8 cellular contexts compared by ENCODE assay signal in the genomic region with DNA sequence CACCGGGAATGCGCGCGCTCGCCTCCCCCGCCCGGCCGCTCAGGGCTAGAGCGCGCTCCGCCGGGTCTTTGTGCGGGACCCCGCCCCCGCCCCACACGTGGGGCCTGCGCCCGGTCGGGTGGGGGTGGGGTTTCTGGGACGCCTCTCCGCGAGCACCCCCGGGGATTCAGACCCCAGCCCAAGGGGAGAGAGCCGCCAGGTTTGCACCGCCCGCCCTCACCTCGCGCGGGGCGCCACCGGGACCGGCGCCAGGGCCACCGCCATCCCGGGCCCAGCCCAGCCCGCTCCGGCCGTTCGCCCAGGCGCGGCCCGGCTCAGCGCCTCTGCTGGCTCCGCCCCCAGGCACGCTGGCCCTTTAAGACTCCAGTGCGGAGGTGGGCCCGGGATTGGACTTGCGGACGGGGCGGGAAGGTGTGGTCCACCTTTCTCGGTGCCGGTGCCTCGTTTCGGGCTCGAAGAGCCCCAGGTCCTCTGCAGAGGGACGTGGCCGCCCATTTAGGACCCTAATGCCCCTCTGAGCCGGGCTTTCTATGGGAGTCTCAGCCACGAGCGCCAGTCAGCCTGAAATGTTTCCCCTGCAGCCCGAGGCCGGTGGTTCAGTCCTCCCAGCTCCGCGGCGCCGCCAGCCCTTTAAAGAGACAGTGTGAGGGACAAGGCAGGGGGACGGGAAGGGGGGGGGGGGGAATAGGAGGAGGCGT. TPM values are rescaled to one million over a fixed set of nuclear protein-coding genes. Genes with fewer than 3 reads are reported as not detected.
DNase-seq lines count a peak whose midpoint lies in the region; ATAC-seq and TF ChIP-seq lines count a peak whose summit lies in the region.

No MANE protein-coding gene starts in this region.

- peak overlapping the region; percentile 83 to 98 (median 94) for H3K27ac ChIP-seq in adrenal gland
- peak overlapping the region; percentile 99 for H3K27ac ChIP-seq in left ventricle myocardium inferior (replicated peaks)
- peak overlapping the region; percentile 88 to 95 for H3K27ac ChIP-seq in prostate gland
- H3K27ac ChIP-seq in upper lobe of right lung = peak overlapping the region; percentile 98

- TF ChIP-seq CTCF in GM12865 (IDR thresholded peaks at IDR 0.05; ENCODE audit: insufficient read depth, low read depth, low read length, missing control alignments) = no peak
- TF ChIP-seq CTCF in adrenal gland (IDR thresholded peaks at IDR 0.05) = no peak
- no peak for TF ChIP-seq CTCF in left ventricle myocardium inferior (IDR thresholded peaks at IDR 0.05; ENCODE audit: borderline replicate concordance)
- TF ChIP-seq CTCF in prostate gland (IDR thresholded peaks at IDR 0.05) = peak in 2 of 4 experiments; percentile 21 to 66
- TF ChIP-seq CTCF in upper lobe of right lung (IDR thresholded peaks at IDR 0.05) = no peak

- H3K4me3 ChIP-seq in GM12865 (ENCODE audit: low read depth, low read length) = peak overlapping the region; percentile 81
- peak overlapping the region; percentile 25 to 96 (median 62) for H3K4me3 ChIP-seq in adrenal gland
- peak overlapping the region; percentile 86 for H3K4me3 ChIP-seq in left ventricle myocardium inferior
- H3K4me3 ChIP-seq in prostate gland = peak overlapping the region; percentile 48 to 68
- peak overlapping the region; percentile 66 for H3K4me3 ChIP-seq in upper lobe of right lung

- DNase-seq in GM12865 (ENCODE audit: low read depth) (peak; percentile 91), NCI-H1092 (lab: John Stamatoyannopoulos, UW) (peak; percentile 65), T follicular helper cell (ENCODE audit: low read depth) (peak; percentile 71), adrenal gland (peak; percentile 89 to 94 (median 91)), left ventricle myocardium inferior (peak; percentile 91), prostate gland (ENCODE audit: low spot score) (peak; percentile 84), upper lobe of right lung (peak; percentile 95)

- WGBS in adrenal gland, 4 donors = 0% methylated on average over 39 to 68 of the region's 68 CpGs; no CpG with 5 or more reads in 1 of the 4 donors
- under 1% methylated on average over 44 of the region's 68 CpGs for WGBS in prostate gland

- H3K9me3 ChIP-seq in adrenal gland (replicated peaks in 1 of 3) (no peaks in the 10 kb centered on the region), left ventricle myocardium inferior (replicated peaks) (no peaks in the 10 kb centered on the region), prostate gland (no peaks in the 10 kb centered on the region), upper lobe of right lung (no peaks in the 10 kb centered on the region)

- H3K36me3 ChIP-seq in adrenal gland (replicated peaks in 1 of 2) (peaks cover 0 to 40% of the 10 kb centered on the region in 2 donors), left ventricle myocardium inferior (peaks cover 51% of the 10 kb centered on the region), prostate gland (no peaks in the 10 kb centered on the region), upper lobe of right lung (peaks cover 40% of the 10 kb centered on the region)

- H3K4me1 ChIP-seq in adrenal gland (replicated peaks in 1 of 2) = peaks cover 45 to 75% of the 10 kb centered on the region in 2 donors
- peaks cover 94% of the 10 kb centered on the region for H3K4me1 ChIP-seq in left ventricle myocardium inferior
- peaks cover 27% of the 10 kb centered on the region for H3K4me1 ChIP-seq in prostate gland (replicated peaks)
- H3K4me1 ChIP-seq in upper lobe of right lung = peaks cover 68% of the 10 kb centered on the region

- intact Hi-C loops in adrenal gland (cut with DNase I) (loop anchor here in 1 of 2 donors (5.0 kb wide), 1 partner anchor 49 kb away; no protein-coding TSS in a partner anchor), left ventricle myocardium inferior (cut with micrococcal nuclease) (no loop called here), prostate gland (cut with DNase I) (loop anchor here (5.0 kb wide), 1 partner anchor 84 kb away; a partner anchor contains a TSS), upper lobe of right lung (cut with DNase I) (no loop called here)

- no peaks in the 10 kb centered on the region for H3K27me3 ChIP-seq in adrenal gland
- H3K27me3 ChIP-seq in left ventricle myocardium inferior (ENCODE audit: low read depth) = no peaks in the 10 kb centered on the region
- H3K27me3 ChIP-seq in prostate gland (replicated peaks; ENCODE audit: insufficient read depth) = no peaks in the 10 kb centered on the region
- no peaks in the 10 kb centered on the region for H3K27me3 ChIP-seq in upper lobe of right lung

- ATAC-seq in HG02610 (IDR thresholded peaks at IDR 0.05; ENCODE audit: unreplicated experiment) = peak; percentile 80
- ATAC-seq in upper lobe of right lung = peak; percentile 78

- TF ChIP-seq POLR2A in adrenal gland (IDR thresholded peaks at IDR 0.05) (peak; percentile 36 to 69), prostate gland (IDR thresholded peaks at IDR 0.05) (peak; percentile 86)

RNA-seq across cellular contexts. Expression of a gene that starts 1.2 kb away (rescaled TPM):
- 100 to 1,000 TPM in 4 of 8 donors, 10 to 100 TPM in 4; 62.9 to 186 (median 99.8) TPM for total RNA-seq in adrenal gland
- polyA plus RNA-seq in adrenal gland = 100 to 1,000 TPM in 2 of 3 donors, 10 to 100 TPM in 1; 28.0 to 147 (median 109) TPM
- total RNA-seq in left ventricle myocardium inferior = 38.9 TPM
- total RNA-seq in prostate gland = 100 to 1,000 TPM in 1 of 2 donors, 10 to 100 TPM in 1; 76.1 to 131 TPM
- 303 TPM for total RNA-seq in upper lobe of right lung

RNA-seq across cellular contexts. Expression of a gene that starts 6.7 kb away (rescaled TPM):
- 10 to 100 TPM; 29.0 to 64.3 (median 35.6) TPM for total RNA-seq in adrenal gland
- polyA plus RNA-seq in adrenal gland = 10 to 100 TPM; 28.8 to 35.5 (median 31.9) TPM
- 32.9 TPM for total RNA-seq in left ventricle myocardium inferior
- 100 to 1,000 TPM in 1 of 2 donors, 10 to 100 TPM in 1; 31.9 to 121 TPM for total RNA-seq in prostate gland
- total RNA-seq in upper lobe of right lung = 29.2 TPM

RNA-seq across cellular contexts. Expression of a gene that starts 17.9 kb away (rescaled TPM):
- 10 to 100 TPM; 19.9 to 50.5 (median 36.8) TPM for total RNA-seq in adrenal gland
- 10 to 100 TPM in 2 of 3 donors, 1 to 10 TPM in 1; 9.7 to 50.1 (median 16.5) TPM for polyA plus RNA-seq in adrenal gland
- 52.2 TPM for total RNA-seq in left ventricle myocardium inferior
- total RNA-seq in prostate gland = 1 to 10 TPM; 2.0 TPM
- total RNA-seq in upper lobe of right lung = 78.8 TPM

RNA-seq across cellular contexts. Expression of a gene that starts 19.3 kb away (rescaled TPM):
- total RNA-seq in adrenal gland (10 to 100 TPM; 12.4 to 27.4 (median 14.7) TPM), left ventricle myocardium inferior (11.4 TPM), prostate gland (10 to 100 TPM; 23.8 to 36.6 TPM), upper lobe of right lung (39.1 TPM)
- 10 to 100 TPM in 2 of 3 donors, 1 to 10 TPM in 1; 9.6 to 26.4 (median 23.5) TPM for polyA plus RNA-seq in adrenal gland

RNA-seq across cellular contexts. Expression of a gene that starts 22.1 kb away (rescaled TPM):
- total RNA-seq in adrenal gland = 1 to 10 TPM; 1.7 to 5.4 (median 3.4) TPM
- polyA plus RNA-seq in adrenal gland = 1 to 10 TPM; 2.5 to 6.8 (median 3.2) TPM
- total RNA-seq in left ventricle myocardium inferior = 1.2 TPM
- 10 to 100 TPM in 1 of 2 donors, 1 to 10 TPM in 1; 4.1 to 10.7 TPM for total RNA-seq in prostate gland
- 2.8 TPM for total RNA-seq in upper lobe of right lung

Comparison
In these comparisons a context has a peak if more than half of its experiments do, and no peak if none do; other contexts are left out.
1. Peak in every context shown above with its lines: DNase-seq, ATAC-seq, H3K4me3 ChIP-seq and H3K27ac ChIP-seq.
2. RNA of a gene that starts 17.9 kb away (total RNA-seq): 78.8 TPM in upper lobe of right lung (single experiment), 52.2 TPM in left ventricle myocardium inferior (single experiment) and 19.9 to 50.5 TPM in adrenal gland; 2.0 TPM in prostate gland; every median in the first group is over 4 times any median in the second.